Comparison of ENCODE assay signal across 24 cellular contexts in the genomic region with DNA sequence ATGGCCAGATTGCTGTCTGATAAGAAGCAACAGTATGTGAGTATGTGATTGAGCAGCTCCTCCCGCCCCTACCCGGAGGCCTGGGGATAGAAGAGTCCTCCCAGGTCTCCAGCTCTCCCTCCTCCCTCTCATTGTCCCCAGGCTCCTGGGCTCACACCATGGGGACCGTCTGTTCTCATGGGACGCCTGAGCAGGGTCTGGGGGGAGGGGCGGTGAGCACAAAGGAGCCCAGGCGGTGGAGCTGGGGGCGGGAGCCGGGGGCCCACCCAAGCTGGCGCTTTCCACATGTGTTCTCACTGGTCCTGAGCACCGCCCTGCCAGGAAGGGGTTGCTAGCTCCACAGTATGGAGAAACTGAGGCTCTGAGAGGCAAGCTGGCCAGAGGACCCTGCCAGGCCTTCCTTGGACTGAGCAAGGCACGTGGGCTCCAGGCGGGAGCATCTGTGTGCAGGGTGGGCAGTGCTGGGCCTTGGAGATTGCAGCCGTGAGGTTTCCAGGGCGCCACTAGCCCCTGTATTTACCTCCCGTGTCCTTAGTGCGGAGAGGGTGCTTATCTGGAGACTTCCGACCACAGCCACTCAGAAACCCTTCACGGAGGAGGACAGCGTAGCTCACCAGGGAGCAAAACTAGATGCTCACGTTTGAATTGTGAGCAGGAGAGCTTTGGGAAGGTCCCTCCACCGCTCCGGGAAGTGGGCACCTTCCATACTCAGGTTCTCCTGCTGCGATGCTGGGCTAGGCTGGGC. TPM values are rescaled to one million over a fixed set of nuclear protein-coding genes. Genes with fewer than 3 reads are reported as not detected.
DNase-seq lines count a peak whose midpoint lies in the region; ATAC-seq, FAIRE-seq and TF ChIP-seq lines count a peak whose summit lies in the region.
"Had no signal": no experiment of that assay in that cellular context is flagged by ENCODE, and none has a peak within 500 bp of the region (broad histone marks: within the 10 kb centered on the region; RNA-seq: fewer than 3 reads in every experiment).

No MANE protein-coding gene starts in this region.

- H3K9me3 ChIP-seq in breast epithelium, result no peaks in the 10 kb centered on the region
- H3K9me3 ChIP-seq in WERI-Rb-1 (ENCODE audit: severe bottlenecking), result no peaks in the 10 kb centered on the region
- H3K9me3 ChIP-seq: suprapubic skin had no signal

- DNase-seq in MCF 10A (ENCODE audit: unreplicated experiment) (no peak), breast epithelium (ENCODE audit: low spot score in 2 of 2) (no peak), WERI-Rb-1 (peak; percentile 34), left kidney (ENCODE audit: low read depth, low spot score) (peak; percentile 21), sciatic nerve (ENCODE audit: low spot score) (peak; percentile 42), NCI-H2107 treated with DMSO at 0.1 percent for 48 hours (lab: John Stamatoyannopoulos, UW; ENCODE audit: unreplicated experiment) (no peak), GM12891 (ENCODE audit: insufficient read length, low spot score) (no peak)
- DNase-seq: activated CD4-positive, alpha-beta T cell treated with anti-CD3 and anti-CD28 coated beads, Interleukin-2, amount 10 ng/mL, durations not matched to agents 24 days and 14 days; activated naive CD4-positive, alpha-beta T cell treated with Interleukin-2 at 50 U/mL for 16 hours; anterior cingulate cortex; effector memory CD4-positive, alpha-beta T cell; naive B cell; NCI-H1048; NCI-H2029; NCI-H446 treated with DMSO at 0.1 percent for 48 hours; NK-92 treated with Interleukin-12 subunit alpha and Interleukin-12 subunit beta, amount 100 ng/mL, for 24 hours; stimulated activated CD8-positive, alpha-beta memory T cell treated with anti-CD3 and anti-CD28 coated beads, Interleukin-4, amount 100 ng/mL, for 48 hours had no signal

- TF ChIP-seq POLR2A in breast epithelium (IDR thresholded peaks at IDR 0.05) (no peak), GM12891 (IDR thresholded peaks at IDR 0.05; ENCODE audit: low read depth, low read length) (no peak)

- TF ChIP-seq CTCF in MCF 10A (IDR thresholded peaks at IDR 0.05; ENCODE audit: unreplicated experiment), result no peak
- no peak for TF ChIP-seq CTCF in breast epithelium (IDR thresholded peaks at IDR 0.05)
- TF ChIP-seq CTCF in WERI-Rb-1 (IDR thresholded peaks at IDR 0.05; ENCODE audit: low read depth, low read length), result no peak

- no peaks in the 10 kb centered on the region for H3K36me3 ChIP-seq in breast epithelium
- H3K36me3 ChIP-seq in WERI-Rb-1, result peaks cover 40% of the 10 kb centered on the region

- H3K36me3 Mint-ChIP-seq in MCF 10A (ENCODE audit: insufficient read depth, unreplicated experiment), result peaks cover 4% of the 10 kb centered on the region

- ATAC-seq in sciatic nerve (no peak), HG02884 (IDR thresholded peaks at IDR 0.05; ENCODE audit: unreplicated experiment) (no peak)

- H3K27me3 ChIP-seq in breast epithelium (no peaks in the 10 kb centered on the region), WERI-Rb-1 (ENCODE audit: insufficient read depth, low read depth, severe bottlenecking) (no peaks in the 10 kb centered on the region)
- H3K27me3 ChIP-seq: suprapubic skin had no signal

- CTCF ChIA-PET in MCF 10A (lab: Yijun Ruan, JAX), result interaction anchor here (0.6 kb wide), 1 partner anchor 654 kb away, joined by 3 read pairs; no protein-coding TSS in a partner anchor

- H3K9me3 Mint-ChIP-seq in MCF 10A (ENCODE audit: unreplicated experiment), result no peaks in the 10 kb centered on the region
- H3K9me3 Mint-ChIP-seq: activated CD4-positive, alpha-beta T cell treated with anti-CD3 and anti-CD28 coated beads, Interleukin-2, amount 10 ng/mL, durations not matched to agents 24 days and 14 days; naive B cell had no signal

- no peaks in the 10 kb centered on the region for H3K4me1 ChIP-seq in breast epithelium

- FAIRE-seq in GM12891 (lab: Jason Lieb, UNC), result no peak

- BruUV-seq in MCF 10A (replicated peaks; lab: Mats Ljungman, UMichigan), result no TSS peak

- H3K4me3 Mint-ChIP-seq in MCF 10A (ENCODE audit: unreplicated experiment), result no peak overlapping the region
- H3K4me3 Mint-ChIP-seq: activated CD4-positive, alpha-beta T cell treated with anti-CD3 and anti-CD28 coated beads, Interleukin-2, amount 10 ng/mL, durations not matched to agents 24 days and 14 days; naive B cell had no signal

- peaks cover 6% of the 10 kb centered on the region for H3K4me1 Mint-ChIP-seq in MCF 10A (ENCODE audit: insufficient read depth, unreplicated experiment)

- POLR2A ChIA-PET in MCF 10A (lab: Yijun Ruan, JAX), result interaction anchor here (0.9 kb wide), 1 partner anchor 56 kb away, joined by 3 read pairs; no protein-coding TSS in a partner anchor

- H3K27ac Mint-ChIP-seq in MCF 10A (ENCODE audit: low read depth, unreplicated experiment), result peak overlapping the region; percentile 35
- H3K27ac Mint-ChIP-seq: activated CD4-positive, alpha-beta T cell treated with anti-CD3 and anti-CD28 coated beads, Interleukin-2, amount 10 ng/mL, durations not matched to agents 24 days and 14 days had no signal

- H3K4me3 ChIP-seq in breast epithelium (no peak overlapping the region), WERI-Rb-1 (ENCODE audit: low read depth, low read length) (no peak overlapping the region)
- H3K4me3 ChIP-seq: skin epidermis, suprapubic skin had no signal

- H3K27me3 Mint-ChIP-seq in MCF 10A (ENCODE audit: insufficient read depth, unreplicated experiment), result no peaks in the 10 kb centered on the region
- H3K27me3 Mint-ChIP-seq: activated CD4-positive, alpha-beta T cell treated with anti-CD3 and anti-CD28 coated beads, Interleukin-2, amount 10 ng/mL, durations not matched to agents 24 days and 14 days; naive B cell had no signal

- peak overlapping the region in 1 of 2 donors; percentile 52 for H3K27ac ChIP-seq in breast epithelium
- peak overlapping the region; percentile 27; the same call in 1 of the 2 replicates for H3K27ac ChIP-seq in WERI-Rb-1
- H3K27ac ChIP-seq: C4-2B, suprapubic skin had no signal

- intact Hi-C loops in MCF 10A (cut with micrococcal nuclease), result no loop called here
- intact Hi-C loops in breast epithelium (cut with DNase I; ENCODE audit: low total_unique reads), result no loop called here
- intact Hi-C loops in sciatic nerve (cut with DNase I), result no loop called here

TF ChIP-seq in GM12891, 5 proteins besides CTCF, POLR2A, EP300 and RAD21:
- TF ChIP-seq PAX5 (IDR thresholded peaks at IDR 0.05; ENCODE audit: insufficient read depth, low read length, severe bottlenecking), result no peak
TF ChIP-seq in GM12891: peak in this region for 0.

RNA-seq across cellular contexts. Expression of a gene that starts 37.4 kb away (rescaled TPM):
- 254 and 339 TPM in 2 replicates for total RNA-seq in MCF 10A (2022)
- 100 to 1,000 TPM in 2 of 3 donors, 10 to 100 TPM in 1; 84.7 to 118 (median 108) TPM for total RNA-seq in breast epithelium
- 95.4 TPM for total RNA-seq in sciatic nerve
- 141 TPM for polyA plus RNA-seq in GM12891 (2012; ENCODE audit: low read depth, missing spikeins)

RNA-seq across cellular contexts. Expression of a gene that starts 53.8 kb away (rescaled TPM):
- total RNA-seq in MCF 10A (2022) (0.19 and 0.47 TPM in 2 replicates), breast epithelium (10 to 100 TPM in 1 of 3 donors, under 1 TPM in 2; 0.16 to 18.7 (median 0.66) TPM), sciatic nerve (0.62 TPM)
- 1.5 TPM for polyA plus RNA-seq in GM12891 (2012; ENCODE audit: low read depth, missing spikeins)
- total RNA-seq: A673; activated CD4-positive, alpha-beta T cell treated with anti-CD3 and anti-CD28 coated beads, Interleukin-2, amount 10 ng/mL, durations not matched to agents 24 days and 14 days; chondrocyte had no signal
- polyA plus RNA-seq: fibroblast of lung had no signal

Comparison
In these comparisons a context has a peak if more than half of its experiments do, and no peak if none do; other contexts are left out.
1. DNase-seq: peak in WERI-Rb-1 (single experiment), left kidney (single experiment) and sciatic nerve (single experiment); none in MCF 10A (single experiment), breast epithelium (0 of 2), NCI-H2107 treated with DMSO at 0.1 percent for 48 hours (single experiment) and GM12891 (single experiment).